22 cellular contexts compared by ENCODE assay signal in genomic region chr14:56205906-56206305, GRCh38.
DNase-seq lines count a peak whose midpoint lies in the region; ATAC-seq, FAIRE-seq and TF ChIP-seq lines count a peak whose summit lies in the region.
"Had no signal": no experiment of that assay in that cellular context is flagged by ENCODE, and none has a peak within 500 bp of the region (broad histone marks: within the 10 kb centered on the region; RNA-seq: fewer than 3 reads in every experiment).

No MANE protein-coding gene starts in this region.

- H3K9me3 ChIP-seq in endothelial cell of umbilical vein (replicated peaks; ENCODE audit: control insufficient read depth, insufficient read depth, low read length), result no peaks in the 10 kb centered on the region
- H3K9me3 ChIP-seq: ascending aorta, colonic mucosa, MG63 had no signal

- no peak overlapping the region for H3K27ac ChIP-seq in endothelial cell of umbilical vein (ENCODE audit: insufficient read depth, low read depth, low read length)
- H3K27ac ChIP-seq: ascending aorta, colonic mucosa had no signal

- no TSS peak for BruUV-seq in endothelial cell of umbilical vein (replicated peaks; lab: Mats Ljungman, UMichigan)

- no peak overlapping the region for H3K4me3 ChIP-seq in endothelial cell of umbilical vein (replicated peaks in 1 of 3; ENCODE audit: insufficient read depth in 1 of 3, low read depth in 1 of 3, low read length in 3 of 3)
- H3K4me3 ChIP-seq: ascending aorta, colonic mucosa, MG63 had no signal

- no peaks in the 10 kb centered on the region for H3K9me1 ChIP-seq in endothelial cell of umbilical vein (replicated peaks; ENCODE audit: control insufficient read depth, extremely low read depth, insufficient read depth, low read length)

- no peaks in the 10 kb centered on the region for H3K27me3 Mint-ChIP-seq in stimulated activated naive B cell treated with anti-CD40 and anti-IgM and Interleukin-4, amounts not matched to agents 10 μg/mL and 1 μg/mL and 100 μg/mL, for 72 hours
- H3K27me3 Mint-ChIP-seq: CD4-positive, alpha-beta T cell had no signal

- no peak overlapping the region for H3K4me3 Mint-ChIP-seq in stimulated activated naive B cell treated with anti-CD40 and anti-IgM and Interleukin-4, amounts not matched to agents 10 μg/mL and 1 μg/mL and 100 μg/mL, for 72 hours
- H3K4me3 Mint-ChIP-seq: CD4-positive, alpha-beta T cell had no signal

- H3K4me2 ChIP-seq in endothelial cell of umbilical vein (ENCODE audit: insufficient read depth, low read length), result no peak overlapping the region

- H3K79me2 ChIP-seq in endothelial cell of umbilical vein (ENCODE audit: control insufficient read depth, insufficient read depth, low read length), result no peaks in the 10 kb centered on the region

- no peak for TF ChIP-seq POLR2A in endothelial cell of umbilical vein (IDR thresholded peaks at IDR 0.05; ENCODE audit: low read depth, low read length)

- H3K36me3 ChIP-seq in endothelial cell of umbilical vein (ENCODE audit: control insufficient read depth in 2 of 2, extremely low read depth in 1 of 2, insufficient read depth in 2 of 2, low read length in 2 of 2), result no peaks in the 10 kb centered on the region
- H3K36me3 ChIP-seq: ascending aorta, colonic mucosa, MG63 had no signal

- peaks cover 9% of the 10 kb centered on the region for H3K4me1 ChIP-seq in endothelial cell of umbilical vein (ENCODE audit: control insufficient read depth, extremely low read depth, insufficient read depth, low read length)
- H3K4me1 ChIP-seq: colonic mucosa had no signal

- no peaks in the 10 kb centered on the region for H3K27me3 ChIP-seq in endothelial cell of umbilical vein (ENCODE audit: control insufficient read depth in 2 of 2, insufficient read depth in 2 of 2, low read length in 2 of 2)
- H3K27me3 ChIP-seq: ascending aorta, colonic mucosa, MG63 had no signal

- dilution Hi-C loops in endothelial cell of umbilical vein (cut with MboI; ENCODE audit: extremely low pct_ligation_motif_present, low sequenced_read_pairs), result no loop called here

- peak in 2 of 3 experiments; percentile 23 to 69 for DNase-seq in NCI-H1417 (lab: John Stamatoyannopoulos, UW)
- DNase-seq in NCI-H1417 treated with DMSO at 0.1 percent for 48 hours (lab: John Stamatoyannopoulos, UW), result no peak
- DNase-seq in NCI-H2107 treated with DMSO at 0.1 percent for 48 hours (lab: John Stamatoyannopoulos, UW; ENCODE audit: unreplicated experiment), result peak; percentile 81
- peak; percentile 14 for DNase-seq in endothelial cell of umbilical vein (ENCODE audit: low read depth, low spot score)
- DNase-seq in stimulated activated naive B cell treated with anti-CD40 and anti-IgM and Interleukin-4, amounts not matched to agents 10 μg/mL and 1 μg/mL and 100 μg/mL, for 72 hours, result no peak
- DNase-seq in stimulated activated naive CD4-positive, alpha-beta T cell treated with Interleukin-2 at 50 U/mL for 16 hours (lab: John Stamatoyannopoulos, UW), result no peak
- no peak for DNase-seq in sciatic nerve (ENCODE audit: low spot score)
- DNase-seq: activated CD4-positive, alpha-beta T cell treated with anti-CD3 and anti-CD28 coated beads for 1 hour; activated naive CD4-positive, alpha-beta T cell; CD4-positive, alpha-beta T cell; colonic mucosa; erythroblast; MG63; NCI-H2227 treated with DMSO at 0.1 percent for 48 hours; stimulated activated CD4-positive, alpha-beta T cell treated with anti-CD3 and anti-CD28 coated beads, Interleukin-4, amount 100 ng/mL, for 24 hours had no signal

- no peak overlapping the region for H3K27ac Mint-ChIP-seq in stimulated activated naive B cell treated with anti-CD40 and anti-IgM and Interleukin-4, amounts not matched to agents 10 μg/mL and 1 μg/mL and 100 μg/mL, for 72 hours
- H3K27ac Mint-ChIP-seq: CD4-positive, alpha-beta T cell had no signal

- FAIRE-seq in endothelial cell of umbilical vein (lab: Jason Lieb, UNC), result peak; percentile 4
- FAIRE-seq: A204.1, G401.6, H1, HTR-8/SVneo had no signal

- H3K4me1 Mint-ChIP-seq in stimulated activated naive B cell treated with anti-CD40 and anti-IgM and Interleukin-4, amounts not matched to agents 10 μg/mL and 1 μg/mL and 100 μg/mL, for 72 hours, result peaks cover 8 to 21% of the 10 kb centered on the region in 2 donors

- no peaks in the 10 kb centered on the region for H3K36me3 Mint-ChIP-seq in stimulated activated naive B cell treated with anti-CD40 and anti-IgM and Interleukin-4, amounts not matched to agents 10 μg/mL and 1 μg/mL and 100 μg/mL, for 72 hours

- peak; percentile 60 to 67 for ATAC-seq in stimulated activated naive B cell treated with anti-CD40 and anti-IgM and Interleukin-4, amounts not matched to agents 10 μg/mL and 1 μg/mL and 100 μg/mL, for 72 hours (replicated peaks)
- ATAC-seq in HG03045 (IDR thresholded peaks at IDR 0.05; ENCODE audit: unreplicated experiment) (no peak), sciatic nerve (no peak)
- ATAC-seq: Panc1 had no signal

- H4K20me1 ChIP-seq in endothelial cell of umbilical vein (replicated peaks; ENCODE audit: control insufficient read depth, extremely low read depth, insufficient read depth, low read length), result no peaks in the 10 kb centered on the region

- POLR2A ChIA-PET in endothelial cell of umbilical vein (lab: Charles Lee), result interaction anchor here (0.6 kb wide), 1 partner anchor 72 kb away, joined by 4 read pairs; no protein-coding TSS in a partner anchor

- CTCF ChIA-PET in endothelial cell of umbilical vein (lab: Charles Lee), result interaction anchor here (0.8 kb wide), 1 partner anchor 134 kb away, joined by 3 read pairs; no protein-coding TSS in a partner anchor

- no peak overlapping the region for H3K9ac ChIP-seq in endothelial cell of umbilical vein (replicated peaks; ENCODE audit: extremely low read depth, insufficient read depth, low read length)

- H2AFZ ChIP-seq in endothelial cell of umbilical vein (ENCODE audit: low read depth, low read length), result no peak overlapping the region

- no peak for TF ChIP-seq CTCF in endothelial cell of umbilical vein (IDR thresholded peaks at IDR 0.05; ENCODE audit: extremely low read depth in 1 of 2, insufficient read depth in 1 of 2, low read depth in 1 of 2, low read length in 2 of 2)

- intact Hi-C loops in endothelial cell of umbilical vein (cut with micrococcal nuclease) (no loop called here), sciatic nerve (cut with DNase I) (no loop called here)

- no peaks in the 10 kb centered on the region for H3K9me3 Mint-ChIP-seq in stimulated activated naive B cell treated with anti-CD40 and anti-IgM and Interleukin-4, amounts not matched to agents 10 μg/mL and 1 μg/mL and 100 μg/mL, for 72 hours
- H3K9me3 Mint-ChIP-seq: CD4-positive, alpha-beta T cell had no signal

TF ChIP-seq in endothelial cell of umbilical vein, 7 proteins besides CTCF, POLR2A, EP300 and RAD21:
- no peak for TF ChIP-seq GATA2 (IDR thresholded peaks at IDR 0.05; ENCODE audit: insufficient read depth, insufficient read length, low read depth, low read length)
TF ChIP-seq in endothelial cell of umbilical vein: peak in this region for 0.

Comparison
In these comparisons a context has a peak if more than half of its experiments do, and no peak if none do; other contexts are left out.
1. DNase-seq: peak in NCI-H1417 (2 of 3), NCI-H2107 treated with DMSO at 0.1 percent for 48 hours (single experiment) and endothelial cell of umbilical vein (single experiment); none in NCI-H1417 treated with DMSO at 0.1 percent for 48 hours (single experiment), stimulated activated naive B cell treated with anti-CD40 and anti-IgM and Interleukin-4, amounts not matched to agents 10 μg/mL and 1 μg/mL and 100 μg/mL, for 72 hours (single experiment), stimulated activated naive CD4-positive, alpha-beta T cell treated with Interleukin-2 at 50 U/mL for 16 hours (single experiment) and sciatic nerve (single experiment).
2. ATAC-seq: peak in stimulated activated naive B cell treated with anti-CD40 and anti-IgM and Interleukin-4, amounts not matched to agents 10 μg/mL and 1 μg/mL and 100 μg/mL, for 72 hours (2 of 2); none in HG03045 (single experiment) and sciatic nerve (single experiment).